In genomic region chr7:129855234-129855673, GRCh38 we compare ENCODE assay signal across 17 cellular contexts.
DNase-seq lines count a peak whose midpoint lies in the region; ATAC-seq and TF ChIP-seq lines count a peak whose summit lies in the region.
"Had no signal": no experiment of that assay in that cellular context is flagged by ENCODE, and none has a peak within 500 bp of the region (broad histone marks: within the 10 kb centered on the region; RNA-seq: fewer than 3 reads in every experiment).

No MANE protein-coding gene starts in this region.

- H3K27me3 Mint-ChIP-seq in brain (no peaks in the 10 kb centered on the region), mesothelial cell of epicardium (ENCODE audit: low read depth) (no peaks in the 10 kb centered on the region)
- H3K27me3 Mint-ChIP-seq: central memory CD8-positive, alpha-beta T cell had no signal

- H3K9me3 ChIP-seq in MG63, result no peaks in the 10 kb centered on the region
- H3K9me3 ChIP-seq: BLaER1 treated with 17β-estradiol and CSF1 and Interleukin-3, amounts not matched to agents 10 nM and 100 nM; mucosa of descending colon had no signal

- H3K4me1 Mint-ChIP-seq in brain (peaks cover 69% of the 10 kb centered on the region), mesothelial cell of epicardium (peaks cover 74% of the 10 kb centered on the region)

- H3K27ac Mint-ChIP-seq in brain (peak overlapping the region in 3 of 5 experiments; percentile 20 to 66 (median 63)), mesothelial cell of epicardium (peak overlapping the region; percentile 80)
- H3K27ac Mint-ChIP-seq: activated T-helper 1 cell treated with anti-CD3 and anti-CD28 coated beads, Interleukin-12 subunit alpha, Interleukin-12 subunit beta, Interleukin-2, Interleukin-4 antibody, amounts not matched to agents 30 ng/mL and 10 ng/mL and 1 ng/mL, durations not matched to agents 14 hours and 24 hours and 36 hours had no signal

- ATAC-seq in HG02840 (IDR thresholded peaks at IDR 0.05; ENCODE audit: low FRiP score, unreplicated experiment) (no peak), HG02610 (IDR thresholded peaks at IDR 0.05; ENCODE audit: unreplicated experiment) (no peak)
- ATAC-seq: esophagus mucosa, mucosa of descending colon had no signal

- H3K4me3 ChIP-seq in MG63, result no peak overlapping the region
- H3K4me3 ChIP-seq: BLaER1 treated with 17β-estradiol and CSF1 and Interleukin-3, amounts not matched to agents 10 nM and 100 nM; mucosa of descending colon had no signal

- no peaks in the 10 kb centered on the region for H3K27me3 ChIP-seq in MG63
- H3K27me3 ChIP-seq: BLaER1 treated with 17β-estradiol and CSF1 and Interleukin-3, amounts not matched to agents 10 nM and 100 nM had no signal

- H3K9me3 Mint-ChIP-seq in brain, result no peaks in the 10 kb centered on the region
- no peaks in the 10 kb centered on the region for H3K9me3 Mint-ChIP-seq in mesothelial cell of epicardium
- H3K9me3 Mint-ChIP-seq: activated T-helper 1 cell treated with anti-CD3 and anti-CD28 coated beads, Interleukin-12 subunit alpha, Interleukin-12 subunit beta, Interleukin-2, Interleukin-4 antibody, amounts not matched to agents 30 ng/mL and 10 ng/mL and 1 ng/mL, durations not matched to agents 14 hours and 24 hours and 36 hours; central memory CD8-positive, alpha-beta T cell; immature natural killer cell had no signal

- H3K36me3 ChIP-seq in MG63, result peaks cover 17% of the 10 kb centered on the region

- peak; percentile 12 for DNase-seq in AG08396 (ENCODE audit: low spot score)
- peak; percentile 26 for DNase-seq in MG63
- DNase-seq in mesothelial cell of epicardium (ENCODE audit: low spot score in 2 of 2, unreplicated experiment in 2 of 2), result no peak
- no peak for DNase-seq in stimulated activated CD4-positive, alpha-beta T cell treated with anti-CD3 and anti-CD28 coated beads, Interleukin-4, amount 100 ng/mL, for 1 hour
- DNase-seq in GM20000 (ENCODE audit: low spot score), result no peak
- DNase-seq: activated CD4-positive, alpha-beta T cell treated with anti-CD3 and anti-CD28 coated beads for 4 hours; immature natural killer cell; KG1; mucosa of descending colon; NCI-H2029 had no signal

- H3K36me3 Mint-ChIP-seq in brain, result peaks cover 23% of the 10 kb centered on the region
- H3K36me3 Mint-ChIP-seq in mesothelial cell of epicardium, result peaks cover 2% of the 10 kb centered on the region

- no peak for TF ChIP-seq CTCF in brain (conservative IDR thresholded peaks at IDR 0.05)
- no peak for TF ChIP-seq CTCF in mesothelial cell of epicardium (IDR thresholded peaks at IDR 0.05; ENCODE audit: unreplicated experiment)
- no peak for TF ChIP-seq CTCF in GM20000 (IDR thresholded peaks at IDR 0.05; ENCODE audit: extremely low read depth, missing control alignments)

- H3K4me3 Mint-ChIP-seq in brain, result peak overlapping the region in 1 of 5 experiments; percentile 17
- H3K4me3 Mint-ChIP-seq in mesothelial cell of epicardium, result no peak overlapping the region
- H3K4me3 Mint-ChIP-seq: activated T-helper 1 cell treated with anti-CD3 and anti-CD28 coated beads, Interleukin-12 subunit alpha, Interleukin-12 subunit beta, Interleukin-2, Interleukin-4 antibody, amounts not matched to agents 30 ng/mL and 10 ng/mL and 1 ng/mL, durations not matched to agents 14 hours and 24 hours and 36 hours; central memory CD8-positive, alpha-beta T cell had no signal

Comparison
In these comparisons a context has a peak if more than half of its experiments do, and no peak if none do; other contexts are left out.
1. DNase-seq: peak in AG08396 (single experiment) and MG63 (single experiment); none in mesothelial cell of epicardium (0 of 2), stimulated activated CD4-positive, alpha-beta T cell treated with anti-CD3 and anti-CD28 coated beads, Interleukin-4, amount 100 ng/mL, for 1 hour (single experiment) and GM20000 (single experiment).